Comparison of ENCODE assay signal across 3 cellular contexts in the genomic region with DNA sequence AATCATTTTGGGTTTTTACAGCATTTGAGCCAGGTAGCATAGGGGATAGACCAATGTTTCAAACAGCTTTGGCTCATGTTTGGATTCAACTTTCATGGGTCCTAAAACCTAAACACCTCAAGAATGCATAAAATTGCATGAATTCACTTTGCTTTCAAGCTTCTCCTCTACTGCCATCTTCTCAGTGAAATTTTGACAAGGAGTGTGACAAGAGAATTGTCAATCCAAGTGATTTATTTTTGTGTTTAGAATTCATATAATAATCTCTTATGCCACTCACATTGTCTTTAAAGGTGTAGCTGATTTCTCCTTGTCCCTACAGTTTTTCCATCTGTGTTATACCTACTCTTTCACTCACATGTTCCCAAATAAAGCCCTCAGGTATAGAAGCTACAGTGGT.
"Had no signal": no experiment of that assay in that cellular context is flagged by ENCODE, and none has a peak within 500 bp of the region (broad histone marks: within the 10 kb centered on the region; RNA-seq: fewer than 3 reads in every experiment).

No MANE protein-coding gene starts in this region.

- H3K4me3 ChIP-seq: GM12878 had no signal

- DNase-seq: GDM1, GF-D8 had no signal
